8 cellular contexts compared by ENCODE assay signal in the genomic region with DNA sequence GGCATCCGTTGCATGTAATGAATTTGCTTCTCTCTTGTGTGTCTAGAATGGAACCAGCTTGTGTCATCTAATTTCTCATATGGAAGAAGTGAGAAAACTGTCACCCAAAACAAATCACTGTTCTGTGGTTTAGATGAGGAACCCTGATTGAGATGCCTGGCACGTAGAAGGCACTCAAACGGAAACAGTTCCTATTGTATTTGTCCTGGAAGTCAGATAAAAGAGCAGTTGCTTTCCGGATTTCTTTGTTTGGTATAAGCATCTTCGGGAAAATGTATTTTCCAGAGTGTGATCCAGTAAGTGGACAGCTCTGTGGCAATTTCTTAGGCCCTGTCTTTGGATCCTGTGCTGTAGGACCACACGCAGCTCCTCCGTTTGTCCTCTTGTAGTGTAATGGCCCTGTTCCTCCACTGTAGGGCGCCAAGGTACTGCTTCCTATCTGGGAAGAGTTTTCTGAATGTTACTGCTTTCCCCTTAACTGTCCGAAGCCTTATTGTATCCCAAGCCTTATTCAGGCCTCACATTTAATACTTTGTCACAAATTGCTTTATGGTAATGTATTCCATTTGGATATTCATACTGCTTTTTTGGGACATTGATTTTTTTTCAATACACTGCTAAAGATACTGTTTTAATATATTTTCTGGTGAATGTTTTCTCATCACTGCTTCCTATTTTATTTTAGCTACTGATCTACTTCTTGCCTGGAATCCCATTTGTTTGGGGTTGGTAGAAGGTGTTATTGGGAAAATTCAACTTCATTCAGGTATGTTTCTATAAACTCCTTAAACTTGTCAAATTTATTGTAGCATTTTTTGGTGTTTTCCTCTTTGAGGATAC. TPM values are rescaled to one million over a fixed set of nuclear protein-coding genes. Genes with fewer than 3 reads are reported as not detected.
DNase-seq lines count a peak whose midpoint lies in the region; ATAC-seq and TF ChIP-seq lines count a peak whose summit lies in the region.

No MANE protein-coding gene starts in this region.

- no peaks in the 10 kb centered on the region for H3K9me3 ChIP-seq in right cardiac atrium (ENCODE audit: control insufficient read depth, low read length)

- no peaks in the 10 kb centered on the region for H3K4me1 ChIP-seq in right cardiac atrium (ENCODE audit: control insufficient read depth, insufficient read depth, low read length)

- ATAC-seq in HG02571 (IDR thresholded peaks at IDR 0.05; ENCODE audit: unreplicated experiment) = peak; percentile 72
- peak; percentile 92 to 96 for ATAC-seq in right cardiac atrium
- no peak for ATAC-seq in HG02970 (IDR thresholded peaks at IDR 0.05; ENCODE audit: low FRiP score, unreplicated experiment)

- intact Hi-C loops in right cardiac atrium (cut with DNase I) = loop anchor here in 3 of 4 donors (5.0 to 10.0 kb wide), 3 partner anchors 104 to 114 kb away; no protein-coding TSS in a partner anchor

- H3K27ac ChIP-seq in angular gyrus (ENCODE audit: low read depth, low read length) = peak overlapping the region; percentile 49
- no peak overlapping the region for H3K27ac ChIP-seq in right cardiac atrium (ENCODE audit: low read length)

- TF ChIP-seq CTCF in GM12864 (IDR thresholded peaks at IDR 0.05; ENCODE audit: low read depth, low read length, missing control alignments) (peak; percentile 97), retinal pigment epithelial cell (conservative IDR thresholded peaks at IDR 0.05; ENCODE audit: low read depth, low read length) (peak; percentile 98)

- H3K4me3 ChIP-seq in GM12864 (ENCODE audit: low read depth, low read length) (no peak overlapping the region), right cardiac atrium (ENCODE audit: low read length) (no peak overlapping the region), retinal pigment epithelial cell (ENCODE audit: low read length) (no peak overlapping the region)

- 31% methylated on average over 9 of the region's 9 CpGs for WGBS in right cardiac atrium

- peak; percentile 41 for DNase-seq in GM12864 (ENCODE audit: low read depth)
- DNase-seq in NCI-H128 (lab: John Stamatoyannopoulos, UW; ENCODE audit: unreplicated experiment) = peak; percentile 4
- peak; percentile 26 for DNase-seq in T follicular helper cell (ENCODE audit: low read depth)
- peak; percentile 57 to 80 (median 66) for DNase-seq in right cardiac atrium
- no peak for DNase-seq in retinal pigment epithelial cell (ENCODE audit: low read depth)

- no peaks in the 10 kb centered on the region for H3K27me3 ChIP-seq in right cardiac atrium (ENCODE audit: control insufficient read depth, insufficient read depth)

RNA-seq across cellular contexts. Expression of a gene that starts 24.8 kb away (rescaled TPM):
- 1 to 10 TPM; 4.8 to 6.4 (median 6.3) TPM for total RNA-seq in right cardiac atrium
- polyA plus RNA-seq in right cardiac atrium = 3.4 TPM
